ENCODE assay signal across 19 cellular contexts in the genomic region with DNA sequence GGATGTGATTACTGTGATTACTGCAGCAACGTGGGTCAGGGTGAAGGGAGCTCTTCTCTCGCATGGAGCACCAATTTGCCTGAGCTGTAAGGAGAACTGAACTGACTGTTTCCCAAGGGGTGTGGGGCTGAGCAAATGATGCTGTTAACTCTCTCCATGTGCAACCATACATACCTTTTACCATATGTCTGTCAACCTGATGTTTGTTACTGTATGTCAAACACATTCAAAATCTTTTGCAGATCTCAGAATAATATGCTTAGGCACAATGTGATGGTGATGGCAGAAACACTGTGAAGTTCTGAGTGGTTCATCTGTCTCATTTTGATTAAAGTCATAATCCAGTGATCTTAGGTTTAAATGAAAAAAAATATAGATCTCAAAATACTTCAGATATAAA.
A peak's percentile ranks its signal among the peaks of the same experiment; 100 is the strongest.
DNase-seq lines count a peak whose midpoint lies in the region; ATAC-seq and TF ChIP-seq lines count a peak whose summit lies in the region.
"Had no signal": no experiment of that assay in that cellular context is flagged by ENCODE, and none has a peak within 500 bp of the region (broad histone marks: within the 10 kb centered on the region; RNA-seq: fewer than 3 reads in every experiment).

No MANE protein-coding gene starts in this region.

- in situ Hi-C loops in GM13976 (cut with MboI; ENCODE audit: low sequenced_read_pairs, unreplicated experiment) = no loop called here

- intact Hi-C loops in left ventricle myocardium superior (cut with micrococcal nuclease) = no loop called here

- H3K4me1 Mint-ChIP-seq in stimulated activated memory B cell treated with anti-CD40 and anti-IgM and Interleukin-4, amounts not matched to agents 10 μg/mL and 1 μg/mL and 100 μg/mL, for 72 hours = no peaks in the 10 kb centered on the region
- H3K4me1 Mint-ChIP-seq: CD4-positive, CD25-positive, alpha-beta regulatory T cell; CD8-positive, alpha-beta memory T cell had no signal

- DNase-seq in NCI-H82 (lab: John Stamatoyannopoulos, UW) (peak; percentile 35), NCI-H82 treated with DMSO at 0.1 percent for 48 hours (lab: John Stamatoyannopoulos, UW; ENCODE audit: unreplicated experiment) (no peak), NCI-H2107 (lab: John Stamatoyannopoulos, UW) (peak; percentile 6), NCI-H774 (lab: John Stamatoyannopoulos, UW) (peak; percentile 9), left ventricle myocardium superior (no peak), GM13976 (ENCODE audit: low spot score) (no peak)
- DNase-seq in activated CD4-positive, alpha-beta T cell treated with anti-CD3 and anti-CD28 coated beads for 48 hours = no peak
- DNase-seq: ACHN; BE2C; C1 segment of cervical spinal cord; CD4-positive, CD25-positive, alpha-beta regulatory T cell; CD8-positive, alpha-beta memory T cell; DMS 273 treated with DMSO at 0.1 percent for 48 hours; DMS53; DND-41; EL; H9 had no signal

- no peaks in the 10 kb centered on the region for H3K27me3 Mint-ChIP-seq in stimulated activated memory B cell treated with anti-CD40 and anti-IgM and Interleukin-4, amounts not matched to agents 10 μg/mL and 1 μg/mL and 100 μg/mL, for 72 hours
- H3K27me3 Mint-ChIP-seq: CD4-positive, CD25-positive, alpha-beta regulatory T cell had no signal

- no peak for TF ChIP-seq CTCF in GM13976 (IDR thresholded peaks at IDR 0.05; ENCODE audit: borderline replicate concordance, control extremely low read depth, extremely low read depth, insufficient read depth, missing control alignments)

- H3K4me3 Mint-ChIP-seq in stimulated activated memory B cell treated with anti-CD40 and anti-IgM and Interleukin-4, amounts not matched to agents 10 μg/mL and 1 μg/mL and 100 μg/mL, for 72 hours = no peak overlapping the region
- H3K4me3 Mint-ChIP-seq: CD4-positive, CD25-positive, alpha-beta regulatory T cell; CD8-positive, alpha-beta memory T cell; H9 had no signal

- no peaks in the 10 kb centered on the region for H3K36me3 Mint-ChIP-seq in stimulated activated memory B cell treated with anti-CD40 and anti-IgM and Interleukin-4, amounts not matched to agents 10 μg/mL and 1 μg/mL and 100 μg/mL, for 72 hours
- H3K36me3 Mint-ChIP-seq: CD4-positive, CD25-positive, alpha-beta regulatory T cell; CD8-positive, alpha-beta memory T cell had no signal

- no peak overlapping the region for H3K27ac Mint-ChIP-seq in stimulated activated memory B cell treated with anti-CD40 and anti-IgM and Interleukin-4, amounts not matched to agents 10 μg/mL and 1 μg/mL and 100 μg/mL, for 72 hours
- H3K27ac Mint-ChIP-seq: CD4-positive, CD25-positive, alpha-beta regulatory T cell; CD8-positive, alpha-beta memory T cell; H9 had no signal

- no peaks in the 10 kb centered on the region for H3K9me3 Mint-ChIP-seq in stimulated activated memory B cell treated with anti-CD40 and anti-IgM and Interleukin-4, amounts not matched to agents 10 μg/mL and 1 μg/mL and 100 μg/mL, for 72 hours
- H3K9me3 Mint-ChIP-seq: CD8-positive, alpha-beta memory T cell; H9 had no signal

- ATAC-seq in stimulated activated memory B cell treated with anti-CD40 and anti-IgM and Interleukin-4, amounts not matched to agents 10 μg/mL and 1 μg/mL and 100 μg/mL, for 72 hours = peak; percentile 34
- ATAC-seq in left ventricle myocardium superior = no peak
- ATAC-seq: GM12878 had no signal

Comparison
In these comparisons a context has a peak if more than half of its experiments do, and no peak if none do; other contexts are left out.
1. DNase-seq: peak in NCI-H82 (single experiment), NCI-H2107 (single experiment) and NCI-H774 (single experiment); none in NCI-H82 treated with DMSO at 0.1 percent for 48 hours (single experiment), activated CD4-positive, alpha-beta T cell treated with anti-CD3 and anti-CD28 coated beads for 48 hours (single experiment), left ventricle myocardium superior (single experiment) and GM13976 (single experiment).